Comparison of ENCODE assay signal across 8 cellular contexts in genomic region chrX:107205770-107206696, GRCh38. TPM values are rescaled to one million over a fixed set of nuclear protein-coding genes. Genes with fewer than 3 reads are reported as not detected.
A peak's percentile ranks its signal among the peaks of the same experiment; 100 is the strongest.
DNase-seq lines count a peak whose midpoint lies in the region; ATAC-seq and TF ChIP-seq lines count a peak whose summit lies in the region.

TSS of gene DNAAF6 (plus strand) at chrX:107206611. CDS start at chrX:107212876, 6,265 bp downstream.
TSS of gene NUP62CL (minus strand) at chrX:107206433. CDS start at chrX:107175146, 31,287 bp downstream.

- H3K27ac Mint-ChIP-seq in activated naive CD4-positive, alpha-beta T cell treated with anti-CD3 and anti-CD28 coated beads, Interleukin-2, amount 50 U/mL, for 72 hours: peak within 1 kb of the TSS in 1 of 2 donors; percentile 86

- intact Hi-C loops in left cardiac atrium (cut with DNase I) (no loop called here), psoas muscle (cut with DNase I) (no loop called here), vagina (cut with DNase I) (no loop called here)

- H3K27me3 ChIP-seq in psoas muscle (ENCODE audit: insufficient read depth in 3 of 3, low read length in 2 of 3) (peaks cover 0 to 18% (median 3%) of the 10 kb centered on the region in 3 donors), vagina (no peaks in the 10 kb centered on the region)

- ATAC-seq in GM21619 (IDR thresholded peaks at IDR 0.05; ENCODE audit: unreplicated experiment) (peak; percentile 96), left cardiac atrium (peak; percentile 81 to 95), psoas muscle (peak in 3 of 4 donors; percentile 42 to 51 (median 43))
- peak; percentile 95 to 97 for ATAC-seq in activated naive CD4-positive, alpha-beta T cell treated with anti-CD3 and anti-CD28 coated beads, Interleukin-2, amount 50 U/mL, for 72 hours

- WGBS in psoas muscle, 3 donors: 1 to 35% (median 2%) methylated on average over 43 to 66 of the region's 66 CpGs

- in situ Hi-C loops in Caki2 (cut with HindIII; ENCODE audit: low pct_unique_long_range_greater_than_20kb, low sequenced_read_pairs) (no loop called here), SK-MEL-5 (cut with HindIII; ENCODE audit: low pct_unique_long_range_greater_than_20kb, low sequenced_read_pairs) (no loop called here)

- no peaks in the 10 kb centered on the region for H3K9me3 Mint-ChIP-seq in activated naive CD4-positive, alpha-beta T cell treated with anti-CD3 and anti-CD28 coated beads, Interleukin-2, amount 50 U/mL, for 72 hours

- H3K4me1 ChIP-seq in psoas muscle (no peaks in the 10 kb centered on the region), vagina (no peaks in the 10 kb centered on the region)

- DNase-seq in Caki2 (ENCODE audit: low read depth): peak; percentile 89
- DNase-seq in Jurkat, Clone E6-1 (ENCODE audit: low read depth, low spot score): peak; percentile 79
- peak; percentile 80 for DNase-seq in SK-MEL-5 (ENCODE audit: low read depth, low spot score)
- peak; percentile 56 to 68 for DNase-seq in activated naive CD4-positive, alpha-beta T cell treated with anti-CD3 and anti-CD28 coated beads, Interleukin-2, amount 50 U/mL, for 72 hours (ENCODE audit: low spot score in 2 of 2)
- DNase-seq in left cardiac atrium: peak; percentile 60
- DNase-seq in psoas muscle: peak; percentile 32 to 56
- no peak for DNase-seq in vagina (ENCODE audit: extremely low spot score in 2 of 2)

- no peak within 1 kb of the TSS for H3K27ac ChIP-seq in psoas muscle
- no peak within 1 kb of the TSS for H3K27ac ChIP-seq in vagina

- H3K36me3 ChIP-seq in psoas muscle (ENCODE audit: insufficient read depth in 1 of 2, low read depth in 1 of 2) (no peaks in the 10 kb centered on the region), vagina (no peaks in the 10 kb centered on the region)

- no peak for TF ChIP-seq POLR2A in vagina (IDR thresholded peaks at IDR 0.05)

- TF ChIP-seq CTCF in psoas muscle (IDR thresholded peaks at IDR 0.05) (no peak), vagina (IDR thresholded peaks at IDR 0.05) (no peak)

- H3K4me3 ChIP-seq in Jurkat, Clone E6-1 (ENCODE audit: low read length): peak within 1 kb of the TSS; percentile 70
- H3K4me3 ChIP-seq in psoas muscle (peak within 1 kb of the TSS; percentile 59), vagina (peak within 1 kb of the TSS; percentile 38 to 40)

- H3K9me3 ChIP-seq in psoas muscle (peaks cover 7% of the 10 kb centered on the region), vagina (no peaks in the 10 kb centered on the region)

- H3K36me3 Mint-ChIP-seq in activated naive CD4-positive, alpha-beta T cell treated with anti-CD3 and anti-CD28 coated beads, Interleukin-2, amount 50 U/mL, for 72 hours: peaks cover 0 to 6% of the 10 kb centered on the region in 2 donors

RNA-seq across cellular contexts. Expression of gene DNAAF6, which starts in this region (rescaled TPM):
- not detected in 2 replicates for total RNA-seq in Caki2 (2014; rRNA removed; shearing (Covaris generic); ENCODE audit: low replicate concordance)
- not detected for polyA plus RNA-seq in Jurkat, Clone E6-1 (2012; ENCODE audit: insufficient read depth, insufficient read length)
- total RNA-seq in SK-MEL-5 (2014; rRNA removed; shearing (Covaris generic)): not detected in 2 replicates
- not detected in 2 replicates for polyA plus RNA-seq in SK-MEL-5 (2015; cell fraction: cytosol; rRNA removed)
- polyA plus RNA-seq in SK-MEL-5 (2015; cell fraction: nucleus; rRNA removed): not detected in 2 replicates
- not detected for total RNA-seq in activated naive CD4-positive, alpha-beta T cell treated with anti-CD3 and anti-CD28 coated beads, Interleukin-2, amount 50 U/mL, for 72 hours
- not detected for total RNA-seq in left cardiac atrium
- not detected for total RNA-seq in psoas muscle
- polyA plus RNA-seq in psoas muscle: not detected
- not detected for total RNA-seq in vagina

RNA-seq across cellular contexts. Expression of gene NUP62CL, which starts in this region (rescaled TPM):
- 4.6 and 5.8 TPM in 2 replicates for total RNA-seq in Caki2 (2014; rRNA removed; shearing (Covaris generic); ENCODE audit: low replicate concordance)
- polyA plus RNA-seq in Jurkat, Clone E6-1 (2012; ENCODE audit: insufficient read depth, insufficient read length): 7.7 TPM
- 4.5 and 4.6 TPM in 2 replicates for total RNA-seq in SK-MEL-5 (2014; rRNA removed; shearing (Covaris generic))
- polyA plus RNA-seq in SK-MEL-5 (2015; cell fraction: cytosol; rRNA removed): 5.3 and 6.1 TPM in 2 replicates
- 5.4 and 14.6 TPM in 2 replicates for polyA plus RNA-seq in SK-MEL-5 (2015; cell fraction: nucleus; rRNA removed)
- total RNA-seq in activated naive CD4-positive, alpha-beta T cell treated with anti-CD3 and anti-CD28 coated beads, Interleukin-2, amount 50 U/mL, for 72 hours: 1 to 10 TPM; 4.5 to 8.1 TPM
- total RNA-seq in left cardiac atrium (1 to 10 TPM in 1 of 2 donors, under 1 TPM in 1; 0.29 to 1.3 TPM), psoas muscle (under 1 TPM in 1 of 4 donors, not detected in 3; 0.34 TPM), vagina (10.6 TPM)
- polyA plus RNA-seq in psoas muscle: under 1 TPM in 2 of 3 donors, not detected in 1; 0.08 to 0.18 TPM

Comparison
In these comparisons a context has a peak if more than half of its experiments do, and no peak if none do; other contexts are left out.
1. Peak in DNase-seq, ATAC-seq and H3K4me3 ChIP-seq in psoas muscle; RNA of the genes that start here not detected or under 1 TPM.
2. DNase-seq: peak in Caki2 (single experiment), Jurkat, Clone E6-1 (single experiment), SK-MEL-5 (single experiment), activated naive CD4-positive, alpha-beta T cell treated with anti-CD3 and anti-CD28 coated beads, Interleukin-2, amount 50 U/mL, for 72 hours (2 of 2) and left cardiac atrium (single experiment); none in vagina (0 of 2).
3. ATAC-seq: peak in every context shown above with its lines; median percentile 96 in GM21619; 96 in activated naive CD4-positive, alpha-beta T cell treated with anti-CD3 and anti-CD28 coated beads, Interleukin-2, amount 50 U/mL, for 72 hours; 88 in left cardiac atrium; 43 in psoas muscle.
4. Peak in every context shown above with its lines, with median percentiles within 50 percentile points of each other: H3K4me3 ChIP-seq.